In the genomic region with DNA sequence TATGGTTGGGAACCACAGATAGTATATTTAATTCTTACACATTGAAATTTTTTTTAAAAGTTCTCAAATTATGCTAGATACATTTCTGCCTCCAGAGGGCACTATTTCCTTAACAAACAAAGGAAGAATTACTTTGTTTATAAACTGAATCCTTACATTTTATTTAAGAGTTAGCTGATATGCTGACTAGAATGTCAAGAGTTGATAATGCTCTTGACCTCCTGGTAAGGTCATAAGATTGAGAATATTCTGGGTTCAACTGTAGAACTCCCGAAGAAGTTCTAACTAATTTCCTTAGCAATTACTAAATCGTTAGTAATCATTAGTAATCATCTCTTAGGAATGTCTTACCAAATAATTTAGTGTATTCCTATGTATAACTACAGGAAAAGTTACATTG, we compare ENCODE assay signal across 8 cellular contexts.
A peak's percentile ranks its signal among the peaks of the same experiment; 100 is the strongest.
DNase-seq lines count a peak whose midpoint lies in the region; ATAC-seq, FAIRE-seq and TF ChIP-seq lines count a peak whose summit lies in the region.

No MANE protein-coding gene starts in this region.

- intact Hi-C loops in right lobe of liver (cut with DNase I) (no loop called here), posterior cingulate gyrus (cut with DNase I) (no loop called here)

- H3K4me3 ChIP-seq in NB4 (ENCODE audit: low read depth, low read length) (no peak overlapping the region), brain microvascular endothelial cell (ENCODE audit: low read depth, low read length) (no peak overlapping the region), right lobe of liver (no peak overlapping the region)

- H3K27ac Mint-ChIP-seq in activated T-helper 17 cell treated with anti-CD3 and anti-CD28 coated beads, Interleukin-2, amount 50 U/mL, for 72 hours = no peak overlapping the region

- H3K4me1 ChIP-seq in right lobe of liver = no peaks in the 10 kb centered on the region

- peak in 1 of 4 donors; percentile 27 for ATAC-seq in right lobe of liver
- ATAC-seq in activated T-helper 17 cell treated with anti-CD3 and anti-CD28 coated beads, Interleukin-2, amount 50 U/mL, for 72 hours (replicated peaks) = no peak

- no peak for FAIRE-seq in GM12892 (lab: Jason Lieb, UNC)

- H3K4me3 Mint-ChIP-seq in activated T-helper 17 cell treated with anti-CD3 and anti-CD28 coated beads, Interleukin-2, amount 50 U/mL, for 72 hours = no peak overlapping the region

- H3K4me1 Mint-ChIP-seq in activated T-helper 17 cell treated with anti-CD3 and anti-CD28 coated beads, Interleukin-2, amount 50 U/mL, for 72 hours = no peaks in the 10 kb centered on the region

- no peaks in the 10 kb centered on the region for H3K9me3 ChIP-seq in right lobe of liver

- H3K27ac ChIP-seq in brain microvascular endothelial cell (peak overlapping the region; percentile 35), right lobe of liver (no peak overlapping the region)

- H3K27me3 ChIP-seq in brain microvascular endothelial cell (replicated peaks) (no peaks in the 10 kb centered on the region), right lobe of liver (no peaks in the 10 kb centered on the region)

- DNase-seq in NCI-H748 (lab: John Stamatoyannopoulos, UW; ENCODE audit: unreplicated experiment) (peak; percentile 25), NCI-H748 treated with DMSO at 0.1 percent for 48 hours (lab: John Stamatoyannopoulos, UW) (no peak), NB4 (ENCODE audit: low read depth) (peak; percentile 62), brain microvascular endothelial cell (no peak), right lobe of liver (no peak), GM12892 (ENCODE audit: insufficient read length) (no peak), posterior cingulate gyrus (no peak)

- in situ Hi-C loops in brain microvascular endothelial cell (cut with HindIII; ENCODE audit: low pct_ligation_motif_present, low sequenced_read_pairs) = no loop called here

- no peaks in the 10 kb centered on the region for H3K27me3 Mint-ChIP-seq in activated T-helper 17 cell treated with anti-CD3 and anti-CD28 coated beads, Interleukin-2, amount 50 U/mL, for 72 hours

- H3K36me3 ChIP-seq in brain microvascular endothelial cell (replicated peaks) (no peaks in the 10 kb centered on the region), right lobe of liver (no peaks in the 10 kb centered on the region)

- no peak for TF ChIP-seq POLR2A in NB4 (IDR thresholded peaks at IDR 0.05; ENCODE audit: extremely low read depth, insufficient read length)
- TF ChIP-seq POLR2A in right lobe of liver (IDR thresholded peaks at IDR 0.05) = no peak
- TF ChIP-seq POLR2A in GM12892 (IDR thresholded peaks at IDR 0.05; ENCODE audit: low read depth, low read length) = no peak

- 66% methylated on average over 2 of the region's 2 CpGs for WGBS in right lobe of liver (ENCODE audit: insufficient coverage, low coverage, low lambda C conversion rate, missing lambda C conversion rate)

- peaks cover 6% of the 10 kb centered on the region for H3K36me3 Mint-ChIP-seq in activated T-helper 17 cell treated with anti-CD3 and anti-CD28 coated beads, Interleukin-2, amount 50 U/mL, for 72 hours (ENCODE audit: low read depth)

- no peaks in the 10 kb centered on the region for H3K9me3 Mint-ChIP-seq in activated T-helper 17 cell treated with anti-CD3 and anti-CD28 coated beads, Interleukin-2, amount 50 U/mL, for 72 hours

- TF ChIP-seq CTCF in NB4 (IDR thresholded peaks at IDR 0.05; ENCODE audit: low read depth, low read length) (peak; percentile 12), brain microvascular endothelial cell (IDR thresholded peaks at IDR 0.05; ENCODE audit: low read depth, low read length, missing control alignments) (peak; percentile 26), right lobe of liver (IDR thresholded peaks at IDR 0.05) (peak; percentile 54 to 79 (median 76))

Comparison
In these comparisons a context has a peak if more than half of its experiments do, and no peak if none do; other contexts are left out.
1. DNase-seq: peak in NCI-H748 (single experiment) and NB4 (single experiment); none in NCI-H748 treated with DMSO at 0.1 percent for 48 hours (single experiment), brain microvascular endothelial cell (single experiment), right lobe of liver (0 of 3), GM12892 (single experiment) and posterior cingulate gyrus (0 of 10).
2. CTCF ChIP-seq: peak in every context shown above with its lines; median percentile 76 in right lobe of liver; 26 in brain microvascular endothelial cell; 12 in NB4.